In the genomic region with DNA sequence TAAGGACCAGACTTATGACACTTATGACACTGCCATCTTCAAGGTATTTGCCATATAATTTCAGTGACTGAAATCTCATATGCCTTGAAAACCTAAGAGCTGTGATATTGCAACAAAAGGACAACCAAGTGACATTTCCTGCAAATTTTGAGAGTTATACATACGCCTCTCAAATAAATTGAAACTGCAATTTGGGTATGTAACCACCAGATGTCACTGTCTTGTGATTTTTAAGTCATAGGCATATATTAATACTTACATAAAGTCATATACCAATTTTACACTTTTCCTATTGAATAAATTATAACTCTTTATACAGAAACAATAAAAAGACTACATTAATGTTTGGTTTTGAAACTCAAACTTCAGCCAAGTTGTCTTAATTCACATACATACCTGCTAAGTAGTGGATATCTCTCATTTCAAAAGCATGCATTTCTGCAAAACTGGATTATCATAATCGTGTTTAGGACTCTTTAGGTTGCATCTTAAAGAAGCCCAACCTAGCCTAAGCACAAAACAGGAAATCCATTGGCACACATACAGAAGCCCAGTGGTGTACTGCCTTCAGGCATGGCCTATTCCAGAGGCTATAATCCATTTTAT, we compare ENCODE assay signal across 8 cellular contexts.
DNase-seq lines count a peak whose midpoint lies in the region; ATAC-seq, FAIRE-seq and TF ChIP-seq lines count a peak whose summit lies in the region.

No MANE protein-coding gene starts in this region.

- no peaks in the 10 kb centered on the region for H3K9me3 ChIP-seq in cardiac muscle cell (ENCODE audit: low read depth)

- peaks cover 5% of the 10 kb centered on the region for H3K4me1 ChIP-seq in cardiac muscle cell (ENCODE audit: low read depth)

- DNase-seq in cardiac muscle cell (ENCODE audit: low read depth in 1 of 2, low spot score in 1 of 2) (peak in 1 of 2 donors; percentile 63), Right ventricle myocardium inferior (ENCODE audit: missing footprints) (no peak), NCI-H748 treated with DMSO at 0.1 percent for 48 hours (lab: John Stamatoyannopoulos, UW) (peak; percentile 10), epithelial cell of prostate (ENCODE audit: low read depth, low spot score) (peak; percentile 5), type B pancreatic cell (ENCODE audit: extremely low spot score, unreplicated experiment) (no peak), frontal cortex (ENCODE audit: low spot score in 2 of 2) (no peak)

- no peaks in the 10 kb centered on the region for H3K36me3 ChIP-seq in cardiac muscle cell

- H3K36me3 Mint-ChIP-seq in type B pancreatic cell: peaks cover 4% of the 10 kb centered on the region

- no peak overlapping the region for H3K4me3 Mint-ChIP-seq in type B pancreatic cell

- no peak overlapping the region for H3K27ac ChIP-seq in cardiac muscle cell
- no peak overlapping the region for H3K27ac ChIP-seq in epithelial cell of prostate

- intact Hi-C loops in Right ventricle myocardium inferior (cut with DNase I): no loop called here

- no peak for ATAC-seq in Right ventricle myocardium inferior
- no peak for ATAC-seq in GM19328 (IDR thresholded peaks at IDR 0.05; ENCODE audit: unreplicated experiment)
- ATAC-seq in esophagus mucosa: no peak

- H3K4me3 ChIP-seq in cardiac muscle cell: no peak overlapping the region

- TF ChIP-seq CTCF in cardiac muscle cell (IDR thresholded peaks at IDR 0.05; ENCODE audit: low read depth, low read length) (peak; percentile 49), type B pancreatic cell (conservative IDR thresholded peaks at IDR 0.05) (peak; percentile 75)

- peaks cover 6% of the 10 kb centered on the region for H3K27me3 Mint-ChIP-seq in type B pancreatic cell

- no peaks in the 10 kb centered on the region for H3K4me1 Mint-ChIP-seq in type B pancreatic cell (ENCODE audit: unreplicated experiment)

- no peaks in the 10 kb centered on the region for H3K27me3 ChIP-seq in cardiac muscle cell

- FAIRE-seq in frontal cortex (lab: Jason Lieb, UNC): no peak

- H3K9me3 Mint-ChIP-seq in type B pancreatic cell: no peaks in the 10 kb centered on the region

- H3K27ac Mint-ChIP-seq in type B pancreatic cell: no peak overlapping the region

Comparison
In these comparisons a context has a peak if more than half of its experiments do, and no peak if none do; other contexts are left out.
1. DNase-seq: peak in NCI-H748 treated with DMSO at 0.1 percent for 48 hours (single experiment) and epithelial cell of prostate (single experiment); none in Right ventricle myocardium inferior (single experiment), type B pancreatic cell (single experiment) and frontal cortex (0 of 2).